29 cellular contexts compared by ENCODE assay signal in the genomic region with DNA sequence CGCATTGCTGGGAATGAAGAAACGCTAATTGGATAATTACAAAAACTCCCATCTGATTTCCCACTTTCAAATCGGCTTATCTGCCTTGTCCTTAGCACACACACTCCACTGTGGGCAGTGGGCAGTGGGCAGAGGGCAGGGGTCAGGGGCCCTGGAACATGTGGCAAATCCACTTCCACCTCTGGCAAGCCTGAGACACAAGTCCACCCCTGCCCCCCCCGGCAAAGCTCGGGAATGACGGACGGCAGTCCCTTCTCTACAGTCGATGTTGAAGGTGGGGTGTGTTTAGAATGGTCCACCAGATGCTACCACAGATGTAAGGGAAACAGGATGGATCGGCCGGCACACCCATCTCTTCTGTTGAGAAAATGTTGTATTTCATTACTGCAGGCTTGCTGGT.
"Had no signal": no experiment of that assay in that cellular context is flagged by ENCODE, and none has a peak within 500 bp of the region (broad histone marks: within the 10 kb centered on the region; RNA-seq: fewer than 3 reads in every experiment).

No MANE protein-coding gene starts in this region.

- H3K4me3 ChIP-seq: ascending aorta, cardiac muscle cell had no signal

- H3K27ac ChIP-seq: ascending aorta, cardiac muscle cell had no signal

- H3K4me1 ChIP-seq: ascending aorta had no signal

- H3K9me3 ChIP-seq: ascending aorta had no signal

- H3K36me3 ChIP-seq: ascending aorta, cardiac muscle cell had no signal

- DNase-seq: activated B cell treated with CpG ODN at 0.5 μM for 24 hours; activated CD4-positive, alpha-beta memory T cell treated with anti-CD3 and anti-CD28 coated beads for 36 hours; activated CD4-positive, alpha-beta T cell treated with anti-CD3 and anti-CD28 coated beads for 4 hours; activated CD4-positive, alpha-beta T cell treated with anti-CD3 and anti-CD28 coated beads, Interleukin-2, amount 50 U/mL, for 1 hour; activated CD4-positive, CD25-positive, alpha-beta regulatory T cell treated with anti-CD3 and anti-CD28 coated beads, Interleukin-2, amount 50 U/mL, for 72 hours; activated CD8-positive, alpha-beta memory T cell treated with anti-CD3 and anti-CD28 coated beads, Interleukin-2, amount 50 U/mL, for 4 hours; activated naive CD4-positive, alpha-beta T cell treated with Interleukin-2 at 50 U/mL for 16 hours; activated naive CD8-positive, alpha-beta T cell treated with anti-CD3 and anti-CD28 coated beads, Interleukin-2, amount 10 ng/mL, durations not matched to agents 7 days and 5 days; activated T-cell treated with anti-CD3 and anti-CD28 coated beads for 4 hours; activated T-cell treated with anti-CD3 and anti-CD28 coated beads, Interleukin-2, amount 50 U/mL, for 4 hours; amygdala; Karpas-422; KBM-7; NCI-H1048; NCI-H1105 treated with DMSO at 0.1 percent for 48 hours; NCI-H1436; NCI-H1694; NCI-H1930; NCI-H2081 treated with DMSO at 0.1 percent for 48 hours; NCI-H226; NCI-H446 treated with DMSO at 0.1 percent for 48 hours; NCI-H524 treated with DMSO at 0.1 percent for 48 hours; Right ventricle myocardium superior; SW 1271; T-helper 1 cell; T-helper 2 cell; T-helper 9 cell had no signal

- H3K27me3 ChIP-seq: ascending aorta, cardiac muscle cell had no signal
